In genomic region chr17:76466775-76467130, GRCh38 we compare ENCODE assay signal across 2 cellular contexts.
TF ChIP-seq lines count a peak whose summit lies in the region.

No MANE protein-coding gene starts in this region.

TF ChIP-seq in HepG2, 621 proteins besides CTCF, POLR2A, EP300 and RAD21:
- no peak for TF ChIP-seq DZIP1 (CRISPR knock-in tag; IDR thresholded peaks at IDR 0.05)
- TF ChIP-seq, protein P1, sequence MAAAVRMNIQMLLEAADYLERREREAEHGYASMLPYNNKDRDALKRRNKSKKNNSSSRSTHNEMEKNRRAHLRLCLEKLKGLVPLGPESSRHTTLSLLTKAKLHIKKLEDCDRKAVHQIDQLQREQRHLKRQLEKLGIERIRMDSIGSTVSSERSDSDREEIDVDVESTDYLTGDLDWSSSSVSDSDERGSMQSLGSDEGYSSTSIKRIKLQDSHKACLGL (CRISPR knock-in tag; IDR thresholded peaks at IDR 0.05), result 0 out of 2 replicates have a peak, but pooled peaks have one; percentile 2

TF ChIP-seq in WTC11, 78 proteins besides CTCF, POLR2A, EP300 and RAD21:
- TF ChIP-seq KAT7 (CRISPR knock-in tag; IDR thresholded peaks at IDR 0.05; ENCODE audit: borderline replicate concordance) (no peak), TEAD4 (CRISPR knock-in tag; IDR thresholded peaks at IDR 0.05) (no peak), NFE2L1 (CRISPR knock-in tag; IDR thresholded peaks at IDR 0.05) (no peak), CREM (CRISPR knock-in tag; IDR thresholded peaks at IDR 0.05) (no peak), ZNF263 (CRISPR knock-in tag; IDR thresholded peaks at IDR 0.05; ENCODE audit: low read depth) (no peak), ATF1 (CRISPR knock-in tag; IDR thresholded peaks at IDR 0.05) (no peak), MXD4 (CRISPR knock-in tag; IDR thresholded peaks at IDR 0.05; ENCODE audit: borderline replicate concordance) (no peak), RORB (CRISPR knock-in tag; IDR thresholded peaks at IDR 0.05) (no peak), PRDM15 (CRISPR knock-in tag; IDR thresholded peaks at IDR 0.05) (no peak)
- TF ChIP-seq, protein P2, sequence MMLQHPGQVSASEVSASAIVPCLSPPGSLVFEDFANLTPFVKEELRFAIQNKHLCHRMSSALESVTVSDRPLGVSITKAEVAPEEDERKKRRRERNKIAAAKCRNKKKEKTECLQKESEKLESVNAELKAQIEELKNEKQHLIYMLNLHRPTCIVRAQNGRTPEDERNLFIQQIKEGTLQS (CRISPR knock-in tag; conservative IDR thresholded peaks at IDR 0.05), result no peak
- TF ChIP-seq, protein P3, sequence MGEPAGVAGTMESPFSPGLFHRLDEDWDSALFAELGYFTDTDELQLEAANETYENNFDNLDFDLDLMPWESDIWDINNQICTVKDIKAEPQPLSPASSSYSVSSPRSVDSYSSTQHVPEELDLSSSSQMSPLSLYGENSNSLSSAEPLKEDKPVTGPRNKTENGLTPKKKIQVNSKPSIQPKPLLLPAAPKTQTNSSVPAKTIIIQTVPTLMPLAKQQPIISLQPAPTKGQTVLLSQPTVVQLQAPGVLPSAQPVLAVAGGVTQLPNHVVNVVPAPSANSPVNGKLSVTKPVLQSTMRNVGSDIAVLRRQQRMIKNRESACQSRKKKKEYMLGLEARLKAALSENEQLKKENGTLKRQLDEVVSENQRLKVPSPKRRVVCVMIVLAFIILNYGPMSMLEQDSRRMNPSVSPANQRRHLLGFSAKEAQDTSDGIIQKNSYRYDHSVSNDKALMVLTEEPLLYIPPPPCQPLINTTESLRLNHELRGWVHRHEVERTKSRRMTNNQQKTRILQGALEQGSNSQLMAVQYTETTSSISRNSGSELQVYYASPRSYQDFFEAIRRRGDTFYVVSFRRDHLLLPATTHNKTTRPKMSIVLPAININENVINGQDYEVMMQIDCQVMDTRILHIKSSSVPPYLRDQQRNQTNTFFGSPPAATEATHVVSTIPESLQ (CRISPR knock-in tag; IDR thresholded peaks at IDR 0.05), result no peak
